9 cellular contexts compared by ENCODE assay signal in genomic region chr10:71998840-71999194, GRCh38. TPM values are rescaled to one million over a fixed set of nuclear protein-coding genes. Genes with fewer than 3 reads are reported as not detected.
DNase-seq lines count a peak whose midpoint lies in the region; ATAC-seq, FAIRE-seq and TF ChIP-seq lines count a peak whose summit lies in the region.
"Had no signal": no experiment of that assay in that cellular context is flagged by ENCODE, and none has a peak within 500 bp of the region (broad histone marks: within the 10 kb centered on the region; RNA-seq: fewer than 3 reads in every experiment).

No MANE protein-coding gene starts in this region.

- H3K27me3 ChIP-seq in keratinocyte (ENCODE audit: control insufficient read depth, extremely low read depth, insufficient read depth, low read length), result no peaks in the 10 kb centered on the region
- H3K27me3 ChIP-seq in spleen (replicated peaks in 1 of 7), result peaks cover 0 to 5% (median 0%) of the 10 kb centered on the region in 7 donors

- DNase-seq in HCEC 1CT (peak; percentile 40), keratinocyte (ENCODE audit: low read depth, low spot score) (peak; percentile 87), spleen (peak; percentile 85), DMS53 treated with DMSO at 0.1 percent for 48 hours (lab: John Stamatoyannopoulos, UW; ENCODE audit: unreplicated experiment) (no peak), SIG-M5 (lab: John Stamatoyannopoulos, UW) (no peak)
- DNase-seq in activated CD4-positive, CD25-positive, alpha-beta regulatory T cell treated with anti-CD3 and anti-CD28 coated beads, Interleukin-2, amount 50 U/mL, for 72 hours, result no peak
- DNase-seq: MM.1S had no signal

- H3K27ac ChIP-seq in keratinocyte (ENCODE audit: control insufficient read depth, insufficient read depth, low read length), result peak overlapping the region; percentile 85
- peak overlapping the region; percentile 10 to 86 (median 80) for H3K27ac ChIP-seq in spleen

- H3K9me3 ChIP-seq in keratinocyte (ENCODE audit: control insufficient read depth, low read depth, low read length) (no peaks in the 10 kb centered on the region), spleen (no peaks in the 10 kb centered on the region)

- peaks cover 3% of the 10 kb centered on the region for H3K36me3 Mint-ChIP-seq in brain

- FAIRE-seq in keratinocyte (lab: Jason Lieb, UNC), result peak; percentile 96

- peaks cover 72% of the 10 kb centered on the region for H3K4me1 Mint-ChIP-seq in brain

- H3K4me1 ChIP-seq in keratinocyte (ENCODE audit: control insufficient read depth, extremely low read depth, insufficient read depth, low read length) (peaks cover 44% of the 10 kb centered on the region), spleen (peaks cover 9 to 41% (median 37%) of the 10 kb centered on the region in 6 donors)

- WGBS in spleen, 5 donors, result 44 to 67% (median 57%) methylated on average over 5 of the region's 5 CpGs

- peaks cover 57% of the 10 kb centered on the region for H3K79me2 ChIP-seq in keratinocyte (ENCODE audit: control insufficient read depth, insufficient read depth, low read length)

- peak overlapping the region in 2 of 3 experiments; percentile 36 to 43 for H3K4me3 ChIP-seq in keratinocyte (ENCODE audit: control insufficient read depth in 2 of 3, extremely low read depth in 1 of 3, insufficient read depth in 2 of 3, low read depth in 1 of 3, low read length in 3 of 3)
- H3K4me3 ChIP-seq in spleen, result no peak overlapping the region

- no peak for ATAC-seq in HG03135 (IDR thresholded peaks at IDR 0.05; ENCODE audit: unreplicated experiment)

- H3K27me3 Mint-ChIP-seq in brain, result no peaks in the 10 kb centered on the region

- H3K9me3 Mint-ChIP-seq in brain, result no peaks in the 10 kb centered on the region

- H2AFZ ChIP-seq in keratinocyte (ENCODE audit: control insufficient read depth, low read length), result no peak overlapping the region

- no peaks in the 10 kb centered on the region for H3K9me1 ChIP-seq in keratinocyte (ENCODE audit: control insufficient read depth, extremely low read depth, insufficient read depth, low read length)

- dilution Hi-C loops in keratinocyte (cut with MboI; ENCODE audit: extremely low pct_ligation_motif_present, low sequenced_read_pairs), result no loop called here

- H3K4me2 ChIP-seq in keratinocyte (ENCODE audit: control insufficient read depth, extremely low read depth, insufficient read depth, low read depth, low read length), result peak overlapping the region; percentile 88

- H3K36me3 ChIP-seq in keratinocyte (ENCODE audit: control insufficient read depth in 2 of 2, extremely low read depth in 1 of 2, insufficient read depth in 2 of 2, low read length in 2 of 2) (peaks cover 3 to 4% of the 10 kb centered on the region in 2 experiments), spleen (no peaks in the 10 kb centered on the region)

- TF ChIP-seq CTCF in brain (conservative IDR thresholded peaks at IDR 0.05), result no peak
- TF ChIP-seq CTCF in keratinocyte (optimal IDR thresholded peaks at IDR 0.05 in 1 of 3, IDR thresholded peaks at IDR 0.05 in 1 of 3, conservative IDR thresholded peaks at IDR 0.05 in 1 of 3; ENCODE audit: extremely low read depth in 1 of 3, insufficient read depth in 2 of 3, low read length in 3 of 3), result no peak
- TF ChIP-seq CTCF in spleen (IDR thresholded peaks at IDR 0.05 in 8 of 11, conservative IDR thresholded peaks at IDR 0.05 in 3 of 11), result no peak

- peak overlapping the region; percentile 16 to 80 (median 72) for H3K4me3 Mint-ChIP-seq in brain

- TF ChIP-seq POLR2A in spleen (IDR thresholded peaks at IDR 0.05), result no peak

- intact Hi-C loops in spleen (cut with DNase I; ENCODE audit: low total_unique reads), result no loop called here

- peak overlapping the region; percentile 88 to 99 (median 97) for H3K27ac Mint-ChIP-seq in brain

- no peaks in the 10 kb centered on the region for H4K20me1 ChIP-seq in keratinocyte (ENCODE audit: control insufficient read depth, extremely low read depth, insufficient read depth, low read length)

- peak overlapping the region; percentile 70 for H3K9ac ChIP-seq in keratinocyte (ENCODE audit: control insufficient read depth, extremely low read depth, insufficient read depth, low read length)

RNA-seq across cellular contexts. Expression of gene CHST3, which starts 34.6 kb away (rescaled TPM):
- polyA plus RNA-seq in brain (ENCODE audit: insufficient read depth, low read depth, low replicate concordance), result 11.4 TPM
- polyA plus RNA-seq in keratinocyte, result 12.0 to 12.4 TPM (median 12.3 TPM) in 3 replicates
- polyA plus RNA-seq in keratinocyte (2011; ENCODE audit: low read depth), result 3.6 TPM
- polyA plus RNA-seq in keratinocyte (2011; cell fraction: cytosol; rRNA removed), result 7.5 and 7.8 TPM in 2 replicates
- polyA plus RNA-seq in keratinocyte (2011; cell fraction: nucleus; rRNA removed), result 29.9 and 32.6 TPM in 2 replicates
- polyA plus RNA-seq in keratinocyte (2012; ENCODE audit: low replicate concordance), result 5.8 and 14.6 TPM in 2 replicates
- 17.8 to 29.2 TPM (median 23.1 TPM) in 3 replicates for polyA minus RNA-seq in keratinocyte
- 13.4 TPM for polyA minus RNA-seq in keratinocyte (2011; cell fraction: cytosol; rRNA and poly(A)+ RNA removed)
- 34.8 and 43.4 TPM in 2 replicates for polyA minus RNA-seq in keratinocyte (2011; cell fraction: nucleus; rRNA and poly(A)+ RNA removed)
- total RNA-seq in spleen, result 1 to 10 TPM; 4.1 to 8.7 (median 6.1) TPM
- 1 to 10 TPM in 1 of 3 donors, under 1 TPM in 2; 0.28 to 1.6 (median 0.56) TPM for polyA plus RNA-seq in spleen

Comparison
In these comparisons a context has a peak if more than half of its experiments do, and no peak if none do; other contexts are left out.
1. DNase-seq: peak in HCEC 1CT (single experiment), keratinocyte (single experiment) and spleen (single experiment); none in DMS53 treated with DMSO at 0.1 percent for 48 hours (single experiment), activated CD4-positive, CD25-positive, alpha-beta regulatory T cell treated with anti-CD3 and anti-CD28 coated beads, Interleukin-2, amount 50 U/mL, for 72 hours (single experiment) and SIG-M5 (single experiment).
2. H3K4me3 ChIP-seq: peak in keratinocyte (2 of 3); none in spleen (0 of 8).